15 cellular contexts compared by ENCODE assay signal in genomic region chr1:165763442-165763841, GRCh38.
"Had no signal": no experiment of that assay in that cellular context is flagged by ENCODE, and none has a peak within 500 bp of the region (broad histone marks: within the 10 kb centered on the region; RNA-seq: fewer than 3 reads in every experiment).

No MANE protein-coding gene starts in this region.

- H3K27me3 Mint-ChIP-seq: naive thymus-derived CD4-positive, alpha-beta T cell; stimulated activated naive CD8-positive, alpha-beta T cell treated with anti-CD3 and anti-CD28 coated beads, Interleukin-15, Interleukin-2, amounts not matched to agents 100 ng/mL and 50 ng/mL, for 24 hours had no signal

- H3K9me3 Mint-ChIP-seq: naive thymus-derived CD4-positive, alpha-beta T cell; stimulated activated naive CD8-positive, alpha-beta T cell treated with anti-CD3 and anti-CD28 coated beads, Interleukin-15, Interleukin-2, amounts not matched to agents 100 ng/mL and 50 ng/mL, for 24 hours; T-helper 2 cell treated with Interferon-gamma antibody and Interleukin-4, amounts not matched to agents 5 μg/mL and 100 μg/mL, for 36 hours had no signal

- H3K4me3 Mint-ChIP-seq: stimulated activated naive CD8-positive, alpha-beta T cell treated with anti-CD3 and anti-CD28 coated beads, Interleukin-15, Interleukin-2, amounts not matched to agents 100 ng/mL and 50 ng/mL, for 24 hours; T-helper 2 cell treated with Interferon-gamma antibody and Interleukin-4, amounts not matched to agents 5 μg/mL and 100 μg/mL, for 36 hours had no signal

- ATAC-seq: body of pancreas; gastrocnemius medialis; heart right ventricle; left lobe of liver; naive thymus-derived CD4-positive, alpha-beta T cell; right cardiac atrium had no signal

- DNase-seq: activated gamma-delta T cell; amniotic stem cell; body of pancreas; central memory CD4-positive, alpha-beta T cell; effector CD4-positive, alpha-beta T cell; gastrocnemius medialis; heart right ventricle; islet precursor cell; mammary epithelial cell; naive thymus-derived CD4-positive, alpha-beta T cell; right cardiac atrium; small intestine had no signal
